7 cellular contexts compared by ENCODE assay signal in genomic region chr18:45687617-45688016, GRCh38. TPM values are rescaled to one million over a fixed set of nuclear protein-coding genes. Genes with fewer than 3 reads are reported as not detected.
DNase-seq lines count a peak whose midpoint lies in the region; ATAC-seq, FAIRE-seq and TF ChIP-seq lines count a peak whose summit lies in the region.

No MANE protein-coding gene starts in this region.

- H3K9me3 ChIP-seq in sigmoid colon: no peaks in the 10 kb centered on the region

- H3K27me3 ChIP-seq in KMS-11 (ENCODE audit: insufficient read depth, low read depth): no peaks in the 10 kb centered on the region
- no peaks in the 10 kb centered on the region for H3K27me3 ChIP-seq in sigmoid colon

- ATAC-seq in GM18511 (IDR thresholded peaks at IDR 0.05; ENCODE audit: unreplicated experiment) (peak; percentile 55), GM21529 (IDR thresholded peaks at IDR 0.05; ENCODE audit: unreplicated experiment) (peak; percentile 39)

- H3K9ac ChIP-seq in KMS-11: peak overlapping the region; percentile 39; the same call in 1 of the 2 replicates

- intact Hi-C loops in sigmoid colon (cut with DNase I): no loop called here

- peak overlapping the region; percentile 79 for H3K27ac ChIP-seq in KMS-11
- no peak overlapping the region for H3K27ac ChIP-seq in sigmoid colon

- peak; percentile 64 for DNase-seq in germinal center (ENCODE audit: low spot score)
- no peak for DNase-seq in HCEC 1CT
- DNase-seq in H54 (ENCODE audit: insufficient read length, low spot score): no peak
- no peak for DNase-seq in sigmoid colon

- no peak for TF ChIP-seq EP300 in sigmoid colon (IDR thresholded peaks at IDR 0.05)

- FAIRE-seq in H54 (lab: Jason Lieb, UNC): no peak

- peaks cover 40% of the 10 kb centered on the region for H3K4me1 ChIP-seq in KMS-11 (ENCODE audit: low read depth, poor library complexity, severe bottlenecking)
- H3K4me1 ChIP-seq in sigmoid colon: peaks cover 0 to 6% (median 0%) of the 10 kb centered on the region in 4 donors

- 43 to 69% methylated on average over 6 of the region's 6 CpGs for WGBS in sigmoid colon, 2 donors

- H3K36me3 ChIP-seq in KMS-11 (ENCODE audit: insufficient read depth) (no peaks in the 10 kb centered on the region), sigmoid colon (no peaks in the 10 kb centered on the region)

- peak overlapping the region; percentile 73 for H2AFZ ChIP-seq in KMS-11 (ENCODE audit: low read depth)

- TF ChIP-seq POLR2A in H54 (IDR thresholded peaks at IDR 0.05; ENCODE audit: low read depth, low read length): no peak
- TF ChIP-seq POLR2A in sigmoid colon (IDR thresholded peaks at IDR 0.05): no peak

- no peak for TF ChIP-seq CTCF in KMS-11 (conservative IDR thresholded peaks at IDR 0.05; ENCODE audit: low read depth, low read length)
- TF ChIP-seq CTCF in sigmoid colon (IDR thresholded peaks at IDR 0.05): no peak

- no peak overlapping the region for H3K4me3 ChIP-seq in KMS-11 (IDR thresholded peaks at IDR 0.05; ENCODE audit: insufficient read depth, low read depth, low read length)
- H3K4me3 ChIP-seq in sigmoid colon: no peak overlapping the region

- no peaks in the 10 kb centered on the region for H3K79me2 ChIP-seq in KMS-11 (ENCODE audit: insufficient read depth, low read depth)

- no peaks in the 10 kb centered on the region for H4K20me1 ChIP-seq in KMS-11 (ENCODE audit: insufficient read depth)

- H3K4me2 ChIP-seq in KMS-11: peak overlapping the region; percentile 91

RNA-seq across cellular contexts. Expression of gene SLC14A1, which starts 36.4 kb away (rescaled TPM):
- 10 to 100 TPM in 1 of 4 donors, 1 to 10 TPM in 2, not detected in 1; 1.3 to 14.4 (median 2.1) TPM for total RNA-seq in sigmoid colon
- 1 to 10 TPM in 1 of 3 donors, under 1 TPM in 1, not detected in 1; 0.69 to 1.6 TPM for polyA plus RNA-seq in sigmoid colon
